Comparison of ENCODE assay signal across 1 cellular context in the genomic region with DNA sequence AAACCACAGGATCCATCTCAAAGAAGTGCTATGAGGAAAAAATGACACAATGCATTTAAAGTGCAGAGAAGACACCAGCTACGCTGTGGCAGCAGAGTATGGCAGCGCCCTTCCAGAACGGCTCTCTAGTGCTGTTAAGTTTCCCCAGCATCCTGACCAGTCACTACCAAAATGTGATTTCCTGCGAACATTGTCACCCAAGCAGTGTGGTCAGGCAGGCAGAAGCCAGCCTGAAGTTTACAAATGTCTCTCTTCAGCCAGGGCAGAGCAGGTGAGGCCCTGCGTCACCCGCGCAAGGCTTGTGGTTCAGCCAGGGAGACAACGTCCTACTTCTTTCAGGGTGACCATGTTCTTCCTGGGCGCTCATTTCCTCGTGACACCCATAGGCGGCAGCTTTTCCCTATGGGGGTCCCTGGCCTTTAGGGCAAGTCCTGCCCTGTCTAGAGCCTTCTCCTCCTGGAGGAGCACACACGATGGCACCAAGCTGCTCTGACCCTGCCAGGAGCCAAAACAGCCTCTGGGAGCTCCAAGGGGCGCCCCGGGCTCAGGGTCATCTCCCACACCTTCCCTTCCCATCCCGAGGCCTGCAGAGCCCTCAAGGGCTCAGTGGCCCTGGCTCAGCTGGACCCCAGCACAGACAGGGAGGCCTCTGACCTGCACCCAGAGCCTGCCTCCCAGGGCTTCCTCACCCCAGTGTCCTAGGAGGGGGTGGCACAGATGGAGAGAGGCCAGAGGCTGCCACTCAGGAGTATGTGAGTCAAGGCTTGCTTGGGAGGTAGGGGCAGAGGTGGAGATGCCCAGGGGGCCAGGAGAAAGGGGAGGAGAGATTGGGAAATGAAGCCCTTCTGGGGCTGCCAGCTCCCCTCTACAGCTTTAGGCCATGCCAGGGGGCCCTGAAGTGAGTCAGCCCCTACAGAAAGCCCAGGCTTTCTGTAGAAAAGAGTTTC.
A peak's percentile ranks its signal among the peaks of the same experiment; 100 is the strongest.
TF ChIP-seq lines count a peak whose summit lies in the region.

No MANE protein-coding gene starts in this region.

TF ChIP-seq in HepG2, 621 proteins besides CTCF, POLR2A, EP300 and RAD21 (continued from another document and continues in another):
- no peak; the same call in 1 of the 2 replicates for TF ChIP-seq MAF1 (CRISPR knock-in tag; IDR thresholded peaks at IDR 0.05; ENCODE audit: borderline replicate concordance)
- TF ChIP-seq ZFY (CRISPR knock-in tag; IDR thresholded peaks at IDR 0.05) = peak; percentile 73
- no peak for TF ChIP-seq IRX3 (CRISPR knock-in tag; IDR thresholded peaks at IDR 0.05; ENCODE audit: borderline replicate concordance, low read depth)
- TF ChIP-seq MAZ (IDR thresholded peaks at IDR 0.05; ENCODE audit: borderline replicate concordance, low read depth, low read length) = no peak
- TF ChIP-seq MAZ (CRISPR knock-in tag; IDR thresholded peaks at IDR 0.05; ENCODE audit: low read depth) = no peak
- TF ChIP-seq RARA (CRISPR knock-in tag; IDR thresholded peaks at IDR 0.05) = peak; percentile 25; the same call in 1 of the 2 replicates
- TF ChIP-seq, protein P1, sequence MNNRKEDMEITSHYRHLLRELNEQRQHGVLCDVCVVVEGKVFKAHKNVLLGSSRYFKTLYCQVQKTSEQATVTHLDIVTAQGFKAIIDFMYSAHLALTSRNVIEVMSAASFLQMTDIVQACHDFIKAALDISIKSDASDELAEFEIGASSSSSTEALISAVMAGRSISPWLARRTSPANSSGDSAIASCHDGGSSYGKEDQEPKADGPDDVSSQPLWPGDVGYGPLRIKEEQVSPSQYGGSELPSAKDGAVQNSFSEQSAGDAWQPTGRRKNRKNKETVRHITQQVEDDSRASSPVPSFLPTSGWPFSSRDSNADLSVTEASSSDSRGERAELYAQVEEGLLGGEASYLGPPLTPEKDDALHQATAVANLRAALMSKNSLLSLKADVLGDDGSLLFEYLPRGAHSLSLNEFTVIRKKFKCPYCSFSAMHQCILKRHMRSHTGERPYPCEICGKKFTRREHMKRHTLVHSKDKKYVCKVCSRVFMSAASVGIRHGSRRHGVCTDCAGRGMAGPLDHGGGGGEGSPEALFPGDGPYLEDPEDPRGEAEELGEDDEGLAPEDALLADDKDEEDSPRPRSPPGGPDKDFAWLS (CRISPR knock-in tag; IDR thresholded peaks at IDR 0.05; ENCODE audit: borderline replicate concordance) = no peak
- TF ChIP-seq ZKSCAN1 (IDR thresholded peaks at IDR 0.05; ENCODE audit: low read length) = no peak
- no peak for TF ChIP-seq ZNF382 (CRISPR knock-in tag; IDR thresholded peaks at IDR 0.05; ENCODE audit: borderline replicate concordance)
- peak; percentile 92; the same call in 1 of the 2 replicates for TF ChIP-seq ZNF619 (CRISPR knock-in tag; IDR thresholded peaks at IDR 0.05)
- TF ChIP-seq ZNF251 (CRISPR knock-in tag; IDR thresholded peaks at IDR 0.05) = 0 out of 2 replicates have a peak, but pooled peaks have one; percentile 11
- TF ChIP-seq ZSCAN29 (CRISPR knock-in tag; conservative IDR thresholded peaks at IDR 0.05) = peak; percentile 75; the same call in 1 of the 2 replicates
- no peak for TF ChIP-seq ZSCAN21 (CRISPR knock-in tag; IDR thresholded peaks at IDR 0.05; ENCODE audit: borderline replicate concordance)
- no peak; the same call in 1 of the 2 replicates for TF ChIP-seq ZNF367 (CRISPR knock-in tag; IDR thresholded peaks at IDR 0.05; ENCODE audit: borderline replicate concordance)
- TF ChIP-seq MTA3 (CRISPR knock-in tag; IDR thresholded peaks at IDR 0.05) = no peak
- TF ChIP-seq, protein P2, sequence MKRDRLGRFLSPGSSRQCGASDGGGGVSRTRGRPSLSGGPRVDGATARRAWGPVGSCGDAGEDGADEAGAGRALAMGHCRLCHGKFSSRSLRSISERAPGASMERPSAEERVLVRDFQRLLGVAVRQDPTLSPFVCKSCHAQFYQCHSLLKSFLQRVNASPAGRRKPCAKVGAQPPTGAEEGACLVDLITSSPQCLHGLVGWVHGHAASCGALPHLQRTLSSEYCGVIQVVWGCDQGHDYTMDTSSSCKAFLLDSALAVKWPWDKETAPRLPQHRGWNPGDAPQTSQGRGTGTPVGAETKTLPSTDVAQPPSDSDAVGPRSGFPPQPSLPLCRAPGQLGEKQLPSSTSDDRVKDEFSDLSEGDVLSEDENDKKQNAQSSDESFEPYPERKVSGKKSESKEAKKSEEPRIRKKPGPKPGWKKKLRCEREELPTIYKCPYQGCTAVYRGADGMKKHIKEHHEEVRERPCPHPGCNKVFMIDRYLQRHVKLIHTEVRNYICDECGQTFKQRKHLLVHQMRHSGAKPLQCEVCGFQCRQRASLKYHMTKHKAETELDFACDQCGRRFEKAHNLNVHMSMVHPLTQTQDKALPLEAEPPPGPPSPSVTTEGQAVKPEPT (CRISPR knock-in tag; IDR thresholded peaks at IDR 0.05; ENCODE audit: low read depth) = no peak; the same call in 1 of the 2 replicates
- TF ChIP-seq HNRNPK (IDR thresholded peaks at IDR 0.05; ENCODE audit: low read depth, low read length, poor library complexity, severe bottlenecking) = no peak
- TF ChIP-seq KMT2A (CRISPR knock-in tag; IDR thresholded peaks at IDR 0.05) = peak; percentile 39; the same call in 1 of the 2 replicates
- TF ChIP-seq ZNF3 (CRISPR knock-in tag; IDR thresholded peaks at IDR 0.05) = no peak
- TF ChIP-seq FLYWCH1 (CRISPR knock-in tag; IDR thresholded peaks at IDR 0.05) = no peak
- no peak for TF ChIP-seq POLR2AphosphoS5 (IDR thresholded peaks at IDR 0.05; ENCODE audit: low read depth, low read length)
- TF ChIP-seq, protein P3, sequence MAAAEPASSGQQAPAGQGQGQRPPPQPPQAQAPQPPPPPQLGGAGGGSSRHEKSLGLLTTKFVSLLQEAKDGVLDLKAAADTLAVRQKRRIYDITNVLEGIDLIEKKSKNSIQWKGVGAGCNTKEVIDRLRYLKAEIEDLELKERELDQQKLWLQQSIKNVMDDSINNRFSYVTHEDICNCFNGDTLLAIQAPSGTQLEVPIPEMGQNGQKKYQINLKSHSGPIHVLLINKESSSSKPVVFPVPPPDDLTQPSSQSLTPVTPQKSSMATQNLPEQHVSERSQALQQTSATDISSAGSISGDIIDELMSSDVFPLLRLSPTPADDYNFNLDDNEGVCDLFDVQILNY (CRISPR knock-in tag; conservative IDR thresholded peaks at IDR 0.05) = no peak
- TF ChIP-seq, protein P4, sequence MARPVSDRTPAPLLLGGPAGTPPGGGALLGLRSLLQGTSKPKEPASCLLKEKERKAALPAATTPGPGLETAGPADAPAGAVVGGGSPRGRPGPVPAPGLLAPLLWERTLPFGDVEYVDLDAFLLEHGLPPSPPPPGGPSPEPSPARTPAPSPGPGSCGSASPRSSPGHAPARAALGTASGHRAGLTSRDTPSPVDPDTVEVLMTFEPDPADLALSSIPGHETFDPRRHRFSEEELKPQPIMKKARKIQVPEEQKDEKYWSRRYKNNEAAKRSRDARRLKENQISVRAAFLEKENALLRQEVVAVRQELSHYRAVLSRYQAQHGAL (CRISPR knock-in tag; IDR thresholded peaks at IDR 0.05; ENCODE audit: not compliant biosample characterization) = no peak
- 0 out of 2 replicates have a peak, but pooled peaks have one; percentile 64 for TF ChIP-seq ZNF543 (CRISPR knock-in tag; IDR thresholded peaks at IDR 0.05)
- no peak for TF ChIP-seq KDM1A (CRISPR knock-in tag; IDR thresholded peaks at IDR 0.05)
- TF ChIP-seq IKZF4 (CRISPR knock-in tag; IDR thresholded peaks at IDR 0.05; ENCODE audit: borderline replicate concordance, low read depth, not compliant biosample characterization) = peak; percentile 42
- 0 out of 2 replicates have a peak, but pooled peaks have one; percentile 50 for TF ChIP-seq ZNF337 (CRISPR knock-in tag; IDR thresholded peaks at IDR 0.05; ENCODE audit: borderline replicate concordance, low read depth)
- no peak for TF ChIP-seq HOXA7 (CRISPR knock-in tag; IDR thresholded peaks at IDR 0.05)
- peak; percentile 60; the same call in 1 of the 2 replicates for TF ChIP-seq BCL6 (CRISPR knock-in tag; IDR thresholded peaks at IDR 0.05)
- peak; percentile 12; the same call in 1 of the 2 replicates for TF ChIP-seq WIZ (CRISPR knock-in tag; IDR thresholded peaks at IDR 0.05)
- TF ChIP-seq ZNF777 (CRISPR knock-in tag; IDR thresholded peaks at IDR 0.05) = peak; percentile 66; the same call in 1 of the 2 replicates
- TF ChIP-seq, protein P5, sequence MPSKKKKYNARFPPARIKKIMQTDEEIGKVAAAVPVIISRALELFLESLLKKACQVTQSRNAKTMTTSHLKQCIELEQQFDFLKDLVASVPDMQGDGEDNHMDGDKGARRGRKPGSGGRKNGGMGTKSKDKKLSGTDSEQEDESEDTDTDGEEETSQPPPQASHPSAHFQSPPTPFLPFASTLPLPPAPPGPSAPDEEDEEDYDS (CRISPR knock-in tag; IDR thresholded peaks at IDR 0.05) = peak; percentile 26; the same call in 1 of the 2 replicates
- 0 out of 2 replicates have a peak, but pooled peaks have one; percentile 25 for TF ChIP-seq ZNF567 (CRISPR knock-in tag; IDR thresholded peaks at IDR 0.05; ENCODE audit: borderline replicate concordance)
- no peak for TF ChIP-seq SOX6 (IDR thresholded peaks at IDR 0.05)
- peak; percentile 42; the same call in 1 of the 2 replicates for TF ChIP-seq SOX6 (CRISPR knock-in tag; IDR thresholded peaks at IDR 0.05)
- peak; percentile 74; the same call in 1 of the 2 replicates for TF ChIP-seq KMT2B (CRISPR knock-in tag; IDR thresholded peaks at IDR 0.05)
- TF ChIP-seq KLF6 (CRISPR knock-in tag; IDR thresholded peaks at IDR 0.05) = no peak
- TF ChIP-seq ZEB1 (IDR thresholded peaks at IDR 0.05; ENCODE audit: insufficient replicate concordance, low read depth) = no peak
- no peak; the same call in 1 of the 2 replicates for TF ChIP-seq IRF2 (CRISPR knock-in tag; IDR thresholded peaks at IDR 0.05)
- TF ChIP-seq MTA1 (CRISPR knock-in tag; IDR thresholded peaks at IDR 0.05; ENCODE audit: borderline replicate concordance) = no peak; the same call in 1 of the 2 replicates
- no peak for TF ChIP-seq GTF2F1 (IDR thresholded peaks at IDR 0.05; ENCODE audit: low read length)
- TF ChIP-seq, protein P6, sequence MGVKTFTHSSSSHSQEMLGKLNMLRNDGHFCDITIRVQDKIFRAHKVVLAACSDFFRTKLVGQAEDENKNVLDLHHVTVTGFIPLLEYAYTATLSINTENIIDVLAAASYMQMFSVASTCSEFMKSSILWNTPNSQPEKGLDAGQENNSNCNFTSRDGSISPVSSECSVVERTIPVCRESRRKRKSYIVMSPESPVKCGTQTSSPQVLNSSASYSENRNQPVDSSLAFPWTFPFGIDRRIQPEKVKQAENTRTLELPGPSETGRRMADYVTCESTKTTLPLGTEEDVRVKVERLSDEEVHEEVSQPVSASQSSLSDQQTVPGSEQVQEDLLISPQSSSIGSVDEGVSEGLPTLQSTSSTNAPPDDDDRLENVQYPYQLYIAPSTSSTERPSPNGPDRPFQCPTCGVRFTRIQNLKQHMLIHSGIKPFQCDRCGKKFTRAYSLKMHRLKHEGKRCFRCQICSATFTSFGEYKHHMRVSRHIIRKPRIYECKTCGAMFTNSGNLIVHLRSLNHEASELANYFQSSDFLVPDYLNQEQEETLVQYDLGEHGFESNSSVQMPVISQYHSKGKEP (CRISPR knock-in tag; IDR thresholded peaks at IDR 0.05) = no peak
- peak; percentile 72; the same call in 1 of the 2 replicates for TF ChIP-seq ZNF547 (CRISPR knock-in tag; IDR thresholded peaks at IDR 0.05)
- TF ChIP-seq, protein P7, sequence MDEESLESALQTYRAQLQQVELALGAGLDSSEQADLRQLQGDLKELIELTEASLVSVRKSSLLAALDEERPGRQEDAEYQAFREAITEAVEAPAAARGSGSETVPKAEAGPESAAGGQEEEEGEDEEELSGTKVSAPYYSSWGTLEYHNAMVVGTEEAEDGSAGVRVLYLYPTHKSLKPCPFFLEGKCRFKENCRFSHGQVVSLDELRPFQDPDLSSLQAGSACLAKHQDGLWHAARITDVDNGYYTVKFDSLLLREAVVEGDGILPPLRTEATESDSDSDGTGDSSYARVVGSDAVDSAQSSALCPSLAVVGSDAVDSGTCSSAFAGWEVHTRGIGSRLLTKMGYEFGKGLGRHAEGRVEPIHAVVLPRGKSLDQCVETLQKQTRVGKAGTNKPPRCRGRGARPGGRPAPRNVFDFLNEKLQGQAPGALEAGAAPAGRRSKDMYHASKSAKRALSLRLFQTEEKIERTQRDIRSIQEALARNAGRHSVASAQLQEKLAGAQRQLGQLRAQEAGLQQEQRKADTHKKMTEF (CRISPR knock-in tag; IDR thresholded peaks at IDR 0.05) = peak; percentile 38
- TF ChIP-seq KDM6A (CRISPR knock-in tag; IDR thresholded peaks at IDR 0.05; ENCODE audit: low read depth) = no peak
- TF ChIP-seq, protein P8, sequence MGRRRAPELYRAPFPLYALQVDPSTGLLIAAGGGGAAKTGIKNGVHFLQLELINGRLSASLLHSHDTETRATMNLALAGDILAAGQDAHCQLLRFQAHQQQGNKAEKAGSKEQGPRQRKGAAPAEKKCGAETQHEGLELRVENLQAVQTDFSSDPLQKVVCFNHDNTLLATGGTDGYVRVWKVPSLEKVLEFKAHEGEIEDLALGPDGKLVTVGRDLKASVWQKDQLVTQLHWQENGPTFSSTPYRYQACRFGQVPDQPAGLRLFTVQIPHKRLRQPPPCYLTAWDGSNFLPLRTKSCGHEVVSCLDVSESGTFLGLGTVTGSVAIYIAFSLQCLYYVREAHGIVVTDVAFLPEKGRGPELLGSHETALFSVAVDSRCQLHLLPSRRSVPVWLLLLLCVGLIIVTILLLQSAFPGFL (CRISPR knock-in tag; IDR thresholded peaks at IDR 0.05) = 0 out of 2 replicates have a peak, but pooled peaks have one; percentile 63
- no peak for TF ChIP-seq SETDB1 (CRISPR knock-in tag; IDR thresholded peaks at IDR 0.05; ENCODE audit: borderline replicate concordance)
- peak; percentile 27; the same call in 1 of the 2 replicates for TF ChIP-seq SNAI1 (CRISPR knock-in tag; IDR thresholded peaks at IDR 0.05; ENCODE audit: borderline replicate concordance)
- TF ChIP-seq, protein P9, sequence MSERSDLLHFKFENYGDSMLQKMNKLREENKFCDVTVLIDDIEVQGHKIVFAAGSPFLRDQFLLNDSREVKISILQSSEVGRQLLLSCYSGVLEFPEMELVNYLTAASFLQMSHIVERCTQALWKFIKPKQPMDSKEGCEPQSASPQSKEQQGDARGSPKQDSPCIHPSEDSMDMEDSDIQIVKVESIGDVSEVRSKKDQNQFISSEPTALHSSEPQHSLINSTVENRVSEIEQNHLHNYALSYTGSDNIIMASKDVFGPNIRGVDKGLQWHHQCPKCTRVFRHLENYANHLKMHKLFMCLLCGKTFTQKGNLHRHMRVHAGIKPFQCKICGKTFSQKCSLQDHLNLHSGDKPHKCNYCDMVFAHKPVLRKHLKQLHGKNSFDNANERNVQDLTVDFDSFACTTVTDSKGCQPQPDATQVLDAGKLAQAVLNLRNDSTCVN (CRISPR knock-in tag; IDR thresholded peaks at IDR 0.05; ENCODE audit: borderline replicate concordance) = 0 out of 2 replicates have a peak, but pooled peaks have one; percentile 23
- TF ChIP-seq PPARG (CRISPR knock-in tag; conservative IDR thresholded peaks at IDR 0.05) = no peak
- TF ChIP-seq ZNF510 (CRISPR knock-in tag; IDR thresholded peaks at IDR 0.05; ENCODE audit: low read depth) = peak; percentile 93; the same call in 1 of the 2 replicates
- TF ChIP-seq, protein P10, sequence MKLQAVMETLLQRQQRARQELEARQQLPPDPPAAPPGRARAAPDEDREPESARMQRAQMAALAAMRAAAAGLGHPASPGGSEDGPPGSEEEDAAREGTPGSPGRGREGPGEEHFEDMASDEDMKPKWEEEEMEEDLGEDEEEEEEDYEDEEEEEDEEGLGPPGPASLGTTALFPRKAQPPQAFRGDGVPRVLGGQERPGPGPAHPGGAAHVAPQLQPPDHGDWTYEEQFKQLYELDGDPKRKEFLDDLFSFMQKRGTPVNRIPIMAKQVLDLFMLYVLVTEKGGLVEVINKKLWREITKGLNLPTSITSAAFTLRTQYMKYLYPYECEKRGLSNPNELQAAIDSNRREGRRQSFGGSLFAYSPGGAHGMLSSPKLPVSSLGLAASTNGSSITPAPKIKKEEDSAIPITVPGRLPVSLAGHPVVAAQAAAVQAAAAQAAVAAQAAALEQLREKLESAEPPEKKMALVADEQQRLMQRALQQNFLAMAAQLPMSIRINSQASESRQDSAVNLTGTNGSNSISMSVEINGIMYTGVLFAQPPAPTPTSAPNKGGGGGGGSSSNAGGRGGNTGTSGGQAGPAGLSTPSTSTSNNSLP (IDR thresholded peaks at IDR 0.05; ENCODE audit: low read depth, low read length) = 0 out of 2 replicates have a peak, but pooled peaks have one; percentile 20
